Comparison of ENCODE assay signal across 10 cellular contexts in the genomic region with DNA sequence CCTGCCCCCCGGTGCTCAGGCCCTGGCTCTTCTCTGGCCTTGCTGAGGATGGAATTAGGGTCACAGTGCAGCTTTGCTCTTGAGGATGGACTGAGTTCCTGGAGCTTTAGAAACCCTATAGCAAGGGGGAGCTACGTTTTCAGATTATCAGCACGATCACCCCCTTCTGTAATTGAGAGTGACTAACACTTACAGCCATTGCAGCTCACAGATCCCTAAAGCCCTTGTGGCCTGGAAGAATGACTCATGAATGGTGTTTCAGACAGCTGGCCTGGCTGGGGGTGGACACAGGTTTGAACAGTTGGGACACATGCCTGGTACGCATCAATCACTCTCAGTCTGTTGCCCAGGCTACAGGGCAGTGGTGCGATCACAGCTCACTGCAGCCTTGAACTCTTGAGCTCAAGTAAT.
A peak's percentile ranks its signal among the peaks of the same experiment; 100 is the strongest.
DNase-seq lines count a peak whose midpoint lies in the region; ATAC-seq and TF ChIP-seq lines count a peak whose summit lies in the region.
"Had no signal": no experiment of that assay in that cellular context is flagged by ENCODE, and none has a peak within 500 bp of the region (broad histone marks: within the 10 kb centered on the region; RNA-seq: fewer than 3 reads in every experiment).

No MANE protein-coding gene starts in this region.

- H3K4me1 Mint-ChIP-seq in GM23338 = peaks cover 16% of the 10 kb centered on the region; the same call in 2 of the 3 replicates

- peaks cover 2% of the 10 kb centered on the region; the same call in 1 of the 3 replicates for H3K9me3 Mint-ChIP-seq in GM23338

- DNase-seq in NCI-H82 (lab: John Stamatoyannopoulos, UW) (peak; percentile 16), NCI-H82 treated with DMSO at 0.1 percent for 48 hours (lab: John Stamatoyannopoulos, UW; ENCODE audit: unreplicated experiment) (no peak), ascending aorta (ENCODE audit: low spot score in 2 of 2) (peak; percentile 65 to 93), hepatocyte (ENCODE audit: low spot score) (peak; percentile 77), vagina (ENCODE audit: extremely low spot score in 2 of 2) (no peak), GM23338 (ENCODE audit: low spot score) (no peak), KG1 (lab: John Stamatoyannopoulos, UW) (no peak)
- no peak for DNase-seq in activated T-cell treated with anti-CD3 and anti-CD28 coated beads, Interleukin-2, amount 50 U/mL, for 48 hours
- DNase-seq: right lobe of liver had no signal

- peaks cover 3% of the 10 kb centered on the region; the same call in 1 of the 3 replicates for H3K36me3 Mint-ChIP-seq in GM23338 (ENCODE audit: low read depth)

- H3K4me2 ChIP-seq in hepatocyte = no peak overlapping the region
- H3K4me2 ChIP-seq in GM23338 = no peak overlapping the region

- ATAC-seq in GM23338 = no peak

- H3K27me3 Mint-ChIP-seq in GM23338 (ENCODE audit: insufficient read depth, low read depth, poor library complexity) = peaks cover 7% of the 10 kb centered on the region

- H3K36me3 ChIP-seq in ascending aorta (no peaks in the 10 kb centered on the region), hepatocyte (replicated peaks; ENCODE audit: insufficient read depth, low read depth) (no peaks in the 10 kb centered on the region), vagina (no peaks in the 10 kb centered on the region), GM23338 (ENCODE audit: insufficient read depth) (no peaks in the 10 kb centered on the region)
- H3K36me3 ChIP-seq: BLaER1 treated with 17β-estradiol and CSF1 and Interleukin-3, amounts not matched to agents 10 nM and 100 nM; right lobe of liver had no signal

- peak overlapping the region; percentile 67 to 85 for H3K27ac ChIP-seq in ascending aorta
- H3K27ac ChIP-seq in hepatocyte = peak overlapping the region; percentile 48
- H3K27ac ChIP-seq in vagina = peak overlapping the region; percentile 60
- H3K27ac ChIP-seq in GM23338 (ENCODE audit: low read depth) = no peak overlapping the region
- H3K27ac ChIP-seq: BLaER1 treated with 17β-estradiol and CSF1 and Interleukin-3, amounts not matched to agents 10 nM and 100 nM; right lobe of liver had no signal

- H3K4me3 ChIP-seq in ascending aorta = no peak overlapping the region
- H3K4me3 ChIP-seq in hepatocyte = no peak overlapping the region
- no peak overlapping the region for H3K4me3 ChIP-seq in vagina
- H3K4me3 ChIP-seq in GM23338 = no peak overlapping the region
- H3K4me3 ChIP-seq: BLaER1 treated with 17β-estradiol and CSF1 and Interleukin-3, amounts not matched to agents 10 nM and 100 nM; right lobe of liver had no signal

- no peak overlapping the region for H3K27ac Mint-ChIP-seq in GM23338

- H3F3A ChIP-seq in GM23338 (replicated peaks; ENCODE audit: low read depth) = no peaks in the 10 kb centered on the region

- H4K20me1 ChIP-seq in hepatocyte (ENCODE audit: insufficient read depth, poor library complexity, severe bottlenecking) = no peaks in the 10 kb centered on the region
- no peaks in the 10 kb centered on the region for H4K20me1 ChIP-seq in GM23338 (replicated peaks; ENCODE audit: insufficient read depth)
- H4K20me1 ChIP-seq: BLaER1 treated with 17β-estradiol and CSF1 and Interleukin-3, amounts not matched to agents 10 nM and 100 nM had no signal

- TF ChIP-seq POLR2A in vagina (IDR thresholded peaks at IDR 0.05) = no peak

- H3K79me2 ChIP-seq in hepatocyte = no peaks in the 10 kb centered on the region
- no peaks in the 10 kb centered on the region for H3K79me2 ChIP-seq in GM23338 (replicated peaks; ENCODE audit: insufficient read depth)

- no peaks in the 10 kb centered on the region for H3K27me3 ChIP-seq in ascending aorta
- no peaks in the 10 kb centered on the region for H3K27me3 ChIP-seq in hepatocyte
- H3K27me3 ChIP-seq in vagina = no peaks in the 10 kb centered on the region
- H3K27me3 ChIP-seq in GM23338 (ENCODE audit: insufficient read depth) = no peaks in the 10 kb centered on the region
- H3K27me3 ChIP-seq: right lobe of liver had no signal

- H3K9me3 ChIP-seq in ascending aorta (peaks cover 0 to 7% of the 10 kb centered on the region in 2 donors), hepatocyte (ENCODE audit: low read depth) (no peaks in the 10 kb centered on the region), vagina (no peaks in the 10 kb centered on the region)
- H3K9me3 ChIP-seq: right lobe of liver had no signal

- no peaks in the 10 kb centered on the region for H3K9me2 ChIP-seq in hepatocyte (replicated peaks; ENCODE audit: insufficient read depth)
- H3K9me2 ChIP-seq in GM23338 (ENCODE audit: insufficient read depth) = peaks cover 6% of the 10 kb centered on the region; the same call in 1 of the 2 replicates

- H3K4me3 Mint-ChIP-seq in GM23338 = no peak overlapping the region

- H3K4me1 ChIP-seq in ascending aorta (peaks cover 3 to 17% of the 10 kb centered on the region in 2 donors), hepatocyte (ENCODE audit: insufficient read depth) (no peaks in the 10 kb centered on the region), vagina (peaks cover 11% of the 10 kb centered on the region), GM23338 (ENCODE audit: insufficient read depth) (peaks cover 8% of the 10 kb centered on the region)
- H3K4me1 ChIP-seq: right lobe of liver had no signal

- 64% methylated on average over 5 of the region's 5 CpGs for WGBS in hepatocyte (ENCODE audit: low lambda C conversion rate, missing lambda C conversion rate)

- intact Hi-C loops in ascending aorta (cut with DNase I) (loop anchor here (1.0 to 2.0 kb wide), 2 partner anchors 17 to 74 kb away; no protein-coding TSS in a partner anchor), vagina (cut with DNase I) (loop anchor here (5.0 kb wide), 1 partner anchor 63 kb away; no protein-coding TSS in a partner anchor)

- TF ChIP-seq CTCF in ascending aorta (IDR thresholded peaks at IDR 0.05) (peak; percentile 19 to 23 (median 22)), hepatocyte (IDR thresholded peaks at IDR 0.05; ENCODE audit: poor library complexity) (no peak), vagina (IDR thresholded peaks at IDR 0.05) (no peak), GM23338 (conservative IDR thresholded peaks at IDR 0.05; ENCODE audit: low read depth in 2 of 2) (no peak)

- H2AFZ ChIP-seq in hepatocyte (no peak overlapping the region), GM23338 (no peak overlapping the region)

TF ChIP-seq in GM23338, 12 proteins besides CTCF, POLR2A, EP300 and RAD21 (continues in another document):
- TF ChIP-seq, protein P1, sequence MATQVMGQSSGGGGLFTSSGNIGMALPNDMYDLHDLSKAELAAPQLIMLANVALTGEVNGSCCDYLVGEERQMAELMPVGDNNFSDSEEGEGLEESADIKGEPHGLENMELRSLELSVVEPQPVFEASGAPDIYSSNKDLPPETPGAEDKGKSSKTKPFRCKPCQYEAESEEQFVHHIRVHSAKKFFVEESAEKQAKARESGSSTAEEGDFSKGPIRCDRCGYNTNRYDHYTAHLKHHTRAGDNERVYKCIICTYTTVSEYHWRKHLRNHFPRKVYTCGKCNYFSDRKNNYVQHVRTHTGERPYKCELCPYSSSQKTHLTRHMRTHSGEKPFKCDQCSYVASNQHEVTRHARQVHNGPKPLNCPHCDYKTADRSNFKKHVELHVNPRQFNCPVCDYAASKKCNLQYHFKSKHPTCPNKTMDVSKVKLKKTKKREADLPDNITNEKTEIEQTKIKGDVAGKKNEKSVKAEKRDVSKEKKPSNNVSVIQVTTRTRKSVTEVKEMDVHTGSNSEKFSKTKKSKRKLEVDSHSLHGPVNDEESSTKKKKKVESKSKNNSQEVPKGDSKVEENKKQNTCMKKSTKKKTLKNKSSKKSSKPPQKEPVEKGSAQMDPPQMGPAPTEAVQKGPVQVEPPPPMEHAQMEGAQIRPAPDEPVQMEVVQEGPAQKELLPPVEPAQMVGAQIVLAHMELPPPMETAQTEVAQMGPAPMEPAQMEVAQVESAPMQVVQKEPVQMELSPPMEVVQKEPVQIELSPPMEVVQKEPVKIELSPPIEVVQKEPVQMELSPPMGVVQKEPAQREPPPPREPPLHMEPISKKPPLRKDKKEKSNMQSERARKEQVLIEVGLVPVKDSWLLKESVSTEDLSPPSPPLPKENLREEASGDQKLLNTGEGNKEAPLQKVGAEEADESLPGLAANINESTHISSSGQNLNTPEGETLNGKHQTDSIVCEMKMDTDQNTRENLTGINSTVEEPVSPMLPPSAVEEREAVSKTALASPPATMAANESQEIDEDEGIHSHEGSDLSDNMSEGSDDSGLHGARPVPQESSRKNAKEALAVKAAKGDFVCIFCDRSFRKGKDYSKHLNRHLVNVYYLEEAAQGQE (IDR thresholded peaks at IDR 0.05; ENCODE audit: unreplicated experiment) = no peak
- TF ChIP-seq ZNF114 (CRISPR knock-in tag; IDR thresholded peaks at IDR 0.05) (no peak), CREB1 (CRISPR knock-in tag; IDR thresholded peaks at IDR 0.05; ENCODE audit: low read depth) (no peak), POLR2AphosphoS5 (IDR thresholded peaks at IDR 0.05; ENCODE audit: low read depth) (no peak)

Comparison
In these comparisons a context has a peak if more than half of its experiments do, and no peak if none do; other contexts are left out.
1. DNase-seq: peak in NCI-H82 (single experiment), ascending aorta (2 of 2) and hepatocyte (single experiment); none in NCI-H82 treated with DMSO at 0.1 percent for 48 hours (single experiment), vagina (0 of 2), GM23338 (single experiment), KG1 (single experiment) and activated T-cell treated with anti-CD3 and anti-CD28 coated beads, Interleukin-2, amount 50 U/mL, for 48 hours (0 of 2).
2. CTCF ChIP-seq: peak in ascending aorta (3 of 3); none in hepatocyte (single experiment), vagina (0 of 3) and GM23338 (0 of 2).